ENCODE assay signal across 1 cellular context in the genomic region with DNA sequence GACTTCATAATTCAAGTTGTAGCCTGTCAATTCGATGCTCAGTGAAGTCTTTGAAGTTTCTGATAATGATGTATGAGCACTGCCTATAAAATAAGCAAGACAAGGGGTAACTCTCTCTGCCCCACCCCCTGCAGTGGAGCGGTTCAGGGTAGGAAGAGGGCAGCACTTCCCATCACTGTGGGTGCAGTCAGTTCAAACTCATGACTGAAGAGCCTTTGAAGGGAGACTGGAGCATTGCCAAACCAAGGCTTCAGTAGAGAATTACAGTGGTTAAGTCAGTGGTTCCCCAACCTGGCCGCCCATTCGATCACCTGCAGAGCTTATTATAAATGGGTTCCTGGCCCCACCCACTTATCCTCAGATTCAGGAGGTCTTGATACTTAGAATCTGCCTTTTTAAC.
TF ChIP-seq lines count a peak whose summit lies in the region.

No MANE protein-coding gene starts in this region.

TF ChIP-seq in SK-N-SH treated with all-trans-retinoic acid at 6 μM for 48 hours, 23 proteins besides CTCF, POLR2A, EP300 and RAD21 (continued from another document):
- TF ChIP-seq, protein P1, sequence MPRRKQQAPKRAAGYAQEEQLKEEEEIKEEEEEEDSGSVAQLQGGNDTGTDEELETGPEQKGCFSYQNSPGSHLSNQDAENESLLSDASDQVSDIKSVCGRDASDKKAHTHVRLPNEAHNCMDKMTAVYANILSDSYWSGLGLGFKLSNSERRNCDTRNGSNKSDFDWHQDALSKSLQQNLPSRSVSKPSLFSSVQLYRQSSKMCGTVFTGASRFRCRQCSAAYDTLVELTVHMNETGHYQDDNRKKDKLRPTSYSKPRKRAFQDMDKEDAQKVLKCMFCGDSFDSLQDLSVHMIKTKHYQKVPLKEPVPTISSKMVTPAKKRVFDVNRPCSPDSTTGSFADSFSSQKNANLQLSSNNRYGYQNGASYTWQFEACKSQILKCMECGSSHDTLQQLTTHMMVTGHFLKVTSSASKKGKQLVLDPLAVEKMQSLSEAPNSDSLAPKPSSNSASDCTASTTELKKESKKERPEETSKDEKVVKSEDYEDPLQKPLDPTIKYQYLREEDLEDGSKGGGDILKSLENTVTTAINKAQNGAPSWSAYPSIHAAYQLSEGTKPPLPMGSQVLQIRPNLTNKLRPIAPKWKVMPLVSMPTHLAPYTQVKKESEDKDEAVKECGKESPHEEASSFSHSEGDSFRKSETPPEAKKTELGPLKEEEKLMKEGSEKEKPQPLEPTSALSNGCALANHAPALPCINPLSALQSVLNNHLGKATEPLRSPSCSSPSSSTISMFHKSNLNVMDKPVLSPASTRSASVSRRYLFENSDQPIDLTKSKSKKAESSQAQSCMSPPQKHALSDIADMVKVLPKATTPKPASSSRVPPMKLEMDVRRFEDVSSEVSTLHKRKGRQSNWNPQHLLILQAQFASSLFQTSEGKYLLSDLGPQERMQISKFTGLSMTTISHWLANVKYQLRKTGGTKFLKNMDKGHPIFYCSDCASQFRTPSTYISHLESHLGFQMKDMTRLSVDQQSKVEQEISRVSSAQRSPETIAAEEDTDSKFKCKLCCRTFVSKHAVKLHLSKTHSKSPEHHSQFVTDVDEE (CRISPR knock-in tag; IDR thresholded peaks at IDR 0.05): no peak
- TF ChIP-seq ZNF8 (CRISPR knock-in tag; IDR thresholded peaks at IDR 0.05): no peak
- no peak for TF ChIP-seq SNAI2 (CRISPR knock-in tag; IDR thresholded peaks at IDR 0.05)
- no peak for TF ChIP-seq ZFP3 (CRISPR knock-in tag; IDR thresholded peaks at IDR 0.05)
- TF ChIP-seq OSR1 (CRISPR knock-in tag; IDR thresholded peaks at IDR 0.05): no peak
- TF ChIP-seq, protein P2, sequence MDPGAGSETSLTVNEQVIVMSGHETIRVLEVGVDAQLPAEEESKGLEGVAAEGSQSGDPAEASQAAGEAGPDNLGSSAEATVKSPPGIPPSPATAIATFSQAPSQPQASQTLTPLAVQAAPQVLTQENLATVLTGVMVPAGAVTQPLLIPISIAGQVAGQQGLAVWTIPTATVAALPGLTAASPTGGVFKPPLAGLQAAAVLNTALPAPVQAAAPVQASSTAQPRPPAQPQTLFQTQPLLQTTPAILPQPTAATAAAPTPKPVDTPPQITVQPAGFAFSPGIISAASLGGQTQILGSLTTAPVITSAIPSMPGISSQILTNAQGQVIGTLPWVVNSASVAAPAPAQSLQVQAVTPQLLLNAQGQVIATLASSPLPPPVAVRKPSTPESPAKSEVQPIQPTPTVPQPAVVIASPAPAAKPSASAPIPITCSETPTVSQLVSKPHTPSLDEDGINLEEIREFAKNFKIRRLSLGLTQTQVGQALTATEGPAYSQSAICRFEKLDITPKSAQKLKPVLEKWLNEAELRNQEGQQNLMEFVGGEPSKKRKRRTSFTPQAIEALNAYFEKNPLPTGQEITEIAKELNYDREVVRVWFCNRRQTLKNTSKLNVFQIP (CRISPR knock-in tag; IDR thresholded peaks at IDR 0.05; ENCODE audit: borderline replicate concordance, low read depth): no peak
- no peak for TF ChIP-seq ZFP30 (CRISPR knock-in tag; IDR thresholded peaks at IDR 0.05)
- no peak for TF ChIP-seq PPARA (CRISPR knock-in tag; IDR thresholded peaks at IDR 0.05; ENCODE audit: borderline replicate concordance)
- no peak for TF ChIP-seq ZC3H10 (CRISPR knock-in tag; IDR thresholded peaks at IDR 0.05)
- no peak for TF ChIP-seq ARNTL (CRISPR knock-in tag; IDR thresholded peaks at IDR 0.05; ENCODE audit: borderline replicate concordance, low read depth)
